ENCODE assay signal across 8 cellular contexts in the genomic region with DNA sequence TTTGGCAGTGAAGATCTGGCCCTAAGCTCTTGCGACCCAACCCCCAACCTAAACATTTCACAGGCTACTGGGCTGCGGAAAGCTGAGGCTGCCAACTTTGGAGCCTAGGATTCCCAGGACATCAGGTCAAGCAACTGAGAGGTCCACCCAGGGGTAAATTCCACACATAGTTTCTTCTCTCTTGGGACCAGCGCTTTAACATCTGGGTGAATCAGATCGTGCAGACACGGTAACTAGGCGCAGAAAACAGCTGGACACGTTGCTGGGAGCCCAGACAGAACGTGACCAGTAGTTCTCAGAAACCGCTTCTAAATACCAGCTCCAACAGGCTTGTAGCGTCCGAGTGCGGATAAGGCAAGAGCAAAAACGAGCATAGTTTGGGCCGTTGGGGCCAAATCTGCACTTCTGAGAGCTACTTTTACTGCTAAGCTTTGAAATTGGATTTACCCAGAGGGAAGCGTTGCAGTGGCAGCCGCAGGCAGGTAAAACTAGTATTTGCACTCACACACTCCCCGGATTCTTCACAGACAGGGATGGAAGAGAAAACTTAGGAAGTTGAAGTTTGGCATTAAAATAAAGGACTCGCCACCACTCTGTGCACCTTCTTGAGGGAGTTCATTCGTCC. TPM values are rescaled to one million over a fixed set of nuclear protein-coding genes. Genes with fewer than 3 reads are reported as not detected.
A peak's percentile ranks its signal among the peaks of the same experiment; 100 is the strongest.
DNase-seq lines count a peak whose midpoint lies in the region; ATAC-seq, FAIRE-seq and TF ChIP-seq lines count a peak whose summit lies in the region.

No MANE protein-coding gene starts in this region.

- H3K36me3 Mint-ChIP-seq in activated T-cell treated with anti-CD3 and anti-CD28 coated beads, Interleukin-2, amount 50 U/mL, for 72 hours (ENCODE audit: insufficient read depth in 2 of 2): peaks cover 9 to 23% of the 10 kb centered on the region in 2 donors
- no peaks in the 10 kb centered on the region for H3K36me3 Mint-ChIP-seq in glutamatergic neuron (ENCODE audit: unreplicated experiment)

- H3K27ac Mint-ChIP-seq in activated T-cell treated with anti-CD3 and anti-CD28 coated beads, Interleukin-2, amount 50 U/mL, for 72 hours: peak overlapping the region; percentile 96
- peak overlapping the region; percentile 82 for H3K27ac Mint-ChIP-seq in glutamatergic neuron (ENCODE audit: unreplicated experiment)

- DNase-seq in ELF-1 (ENCODE audit: low read depth, low spot score) (peak; percentile 93), glutamatergic neuron (no peak), pancreas (peak in 5 of 6 donors; percentile 23 to 60 (median 42)), GM19238 (ENCODE audit: insufficient read length, low spot score) (no peak), NCI-H510A treated with DMSO at 0.1 percent for 48 hours (lab: John Stamatoyannopoulos, UW) (no peak)
- peak in 1 of 2 donors; percentile 27 for DNase-seq in activated T-cell treated with anti-CD3 and anti-CD28 coated beads, Interleukin-2, amount 50 U/mL, for 72 hours

- peaks cover 12 to 23% (median 23%) of the 10 kb centered on the region in 3 donors for H3K4me1 ChIP-seq in pancreas

- WGBS in pancreas, 2 donors: 1% methylated on average over 19 of the region's 19 CpGs

- ATAC-seq in GM21381 (IDR thresholded peaks at IDR 0.05; ENCODE audit: unreplicated experiment) (peak; percentile 26), HG03571 (IDR thresholded peaks at IDR 0.05; ENCODE audit: unreplicated experiment) (peak; percentile 20), pancreas (peak; percentile 42 to 61 (median 58))
- peak; percentile 33 to 35 for ATAC-seq in activated T-cell treated with anti-CD3 and anti-CD28 coated beads, Interleukin-2, amount 50 U/mL, for 72 hours (replicated peaks in 1 of 2)

- H3K9me3 ChIP-seq in pancreas: no peaks in the 10 kb centered on the region

- H3K4me3 Mint-ChIP-seq in activated T-cell treated with anti-CD3 and anti-CD28 coated beads, Interleukin-2, amount 50 U/mL, for 72 hours: peak overlapping the region; percentile 98
- H3K4me3 Mint-ChIP-seq in glutamatergic neuron (ENCODE audit: unreplicated experiment): peak overlapping the region; percentile 98

- peak overlapping the region; percentile 82 to 93 (median 88) for H3K27ac ChIP-seq in pancreas

- intact Hi-C loops in pancreas (cut with DNase I): no loop called here

- no peak for TF ChIP-seq CTCF in glutamatergic neuron (IDR thresholded peaks at IDR 0.05; ENCODE audit: partially characterized antibody, unreplicated experiment)
- no peak for TF ChIP-seq CTCF in pancreas (IDR thresholded peaks at IDR 0.05)

- no peaks in the 10 kb centered on the region for H3K36me3 ChIP-seq in pancreas

- FAIRE-seq in pancreas (lab: Jason Lieb, UNC): no peak

- no peaks in the 10 kb centered on the region for H3K27me3 ChIP-seq in pancreas

- no peaks in the 10 kb centered on the region for H3K27me3 Mint-ChIP-seq in activated T-cell treated with anti-CD3 and anti-CD28 coated beads, Interleukin-2, amount 50 U/mL, for 72 hours (ENCODE audit: low read depth)
- peaks cover 7% of the 10 kb centered on the region for H3K27me3 Mint-ChIP-seq in glutamatergic neuron (ENCODE audit: unreplicated experiment)

- peaks cover 49% of the 10 kb centered on the region for H3K4me1 Mint-ChIP-seq in activated T-cell treated with anti-CD3 and anti-CD28 coated beads, Interleukin-2, amount 50 U/mL, for 72 hours (ENCODE audit: low read depth)
- H3K4me1 Mint-ChIP-seq in glutamatergic neuron (ENCODE audit: low read depth, unreplicated experiment): peaks cover 6% of the 10 kb centered on the region

- H3K4me3 ChIP-seq in pancreas: peak overlapping the region; percentile 52 to 75 (median 66)

- no peaks in the 10 kb centered on the region for H3K9me3 Mint-ChIP-seq in activated T-cell treated with anti-CD3 and anti-CD28 coated beads, Interleukin-2, amount 50 U/mL, for 72 hours
- peaks cover 7% of the 10 kb centered on the region for H3K9me3 Mint-ChIP-seq in glutamatergic neuron (ENCODE audit: unreplicated experiment)

RNA-seq across cellular contexts. Expression of gene ITGA1, which starts 11.8 kb away (rescaled TPM):
- 1 to 10 TPM; 4.7 to 5.6 TPM for total RNA-seq in activated T-cell treated with anti-CD3 and anti-CD28 coated beads, Interleukin-2, amount 50 U/mL, for 72 hours
- total RNA-seq in glutamatergic neuron (ENCODE audit: unreplicated experiment) (0.96 TPM), pancreas (10 to 100 TPM in 2 of 6 donors, 1 to 10 TPM in 4; 3.2 to 18.3 (median 6.5) TPM)
- polyA plus RNA-seq in pancreas: 1 to 10 TPM; 1.9 to 4.3 TPM

RNA-seq across cellular contexts. Expression of gene PELO, which starts 11.8 kb away (rescaled TPM):
- 10 to 100 TPM; 16.6 to 17.5 TPM for total RNA-seq in activated T-cell treated with anti-CD3 and anti-CD28 coated beads, Interleukin-2, amount 50 U/mL, for 72 hours
- 7.5 TPM for total RNA-seq in glutamatergic neuron (ENCODE audit: unreplicated experiment)
- total RNA-seq in pancreas: 10 to 100 TPM in 2 of 6 donors, 1 to 10 TPM in 4; 6.0 to 12.2 (median 8.2) TPM
- polyA plus RNA-seq in pancreas: 1 to 10 TPM; 2.0 to 7.3 TPM

Comparison
In these comparisons a context has a peak if more than half of its experiments do, and no peak if none do; other contexts are left out.
1. DNase-seq: peak in ELF-1 (single experiment) and pancreas (5 of 6); none in glutamatergic neuron (single experiment), GM19238 (single experiment) and NCI-H510A treated with DMSO at 0.1 percent for 48 hours (single experiment).
2. Peak in every context shown above with its lines, with median percentiles within 50 percentile points of each other: ATAC-seq.